Comparison of ENCODE assay signal across 21 cellular contexts in genomic region chr15:25876231-25877140, GRCh38. TPM values are rescaled to one million over a fixed set of nuclear protein-coding genes. Genes with fewer than 3 reads are reported as not detected.
"Had no signal": no experiment of that assay in that cellular context is flagged by ENCODE, and none has a peak within 500 bp of the region (broad histone marks: within the 10 kb centered on the region; RNA-seq: fewer than 3 reads in every experiment).

No MANE protein-coding gene starts in this region.

- H3K27me3 Mint-ChIP-seq: activated CD4-positive, alpha-beta memory T cell treated with anti-CD3 and anti-CD28 coated beads, Interleukin-2, amount 10 ng/mL, durations not matched to agents 7 days and 5 days; activated CD4-positive, alpha-beta T cell treated with anti-CD3 and anti-CD28 coated beads, Interleukin-2, amount 10 ng/mL, durations not matched to agents 24 days and 14 days; activated naive CD8-positive, alpha-beta T cell treated with anti-CD3 and anti-CD28 coated beads, Interleukin-2, amount 10 ng/mL, durations not matched to agents 7 days and 5 days; effector memory CD8-positive, alpha-beta T cell; naive thymus-derived CD8-positive, alpha-beta T cell had no signal

- H3K4me1 ChIP-seq: colonic mucosa, gastrocnemius medialis, spleen, tibial artery, uterus had no signal

- H3K36me3 Mint-ChIP-seq: activated naive CD8-positive, alpha-beta T cell treated with anti-CD3 and anti-CD28 coated beads, Interleukin-2, amount 10 ng/mL, durations not matched to agents 7 days and 5 days; naive thymus-derived CD8-positive, alpha-beta T cell had no signal

- H3K9me3 Mint-ChIP-seq: activated CD4-positive, alpha-beta memory T cell treated with anti-CD3 and anti-CD28 coated beads, Interleukin-2, amount 10 ng/mL, durations not matched to agents 7 days and 5 days; activated CD4-positive, alpha-beta T cell treated with anti-CD3 and anti-CD28 coated beads, Interleukin-2, amount 10 ng/mL, durations not matched to agents 24 days and 14 days; activated naive CD4-positive, alpha-beta T cell treated with anti-CD3 and anti-CD28 coated beads for 36 hours; activated naive CD8-positive, alpha-beta T cell treated with anti-CD3 and anti-CD28 coated beads, Interleukin-2, amount 10 ng/mL, durations not matched to agents 7 days and 5 days; activated T-cell treated with anti-CD3 and anti-CD28 coated beads, Interleukin-2, amount 50 U/mL, for 72 hours had no signal

- H3K27me3 ChIP-seq: colonic mucosa, gastrocnemius medialis, spleen, tibial artery, uterus had no signal

- H3K9me3 ChIP-seq: colonic mucosa, gastrocnemius medialis, spleen, tibial artery, uterus had no signal

- H3K4me3 ChIP-seq: colonic mucosa, dorsolateral prefrontal cortex, gastrocnemius medialis, spleen, tibial artery, uterus had no signal

- H3K27ac Mint-ChIP-seq: activated CD4-positive, alpha-beta memory T cell treated with anti-CD3 and anti-CD28 coated beads, Interleukin-2, amount 10 ng/mL, durations not matched to agents 7 days and 5 days; activated CD4-positive, alpha-beta T cell treated with anti-CD3 and anti-CD28 coated beads, Interleukin-2, amount 10 ng/mL, durations not matched to agents 24 days and 14 days; activated naive CD4-positive, alpha-beta T cell treated with anti-CD3 and anti-CD28 coated beads for 36 hours; activated naive CD8-positive, alpha-beta T cell treated with anti-CD3 and anti-CD28 coated beads, Interleukin-2, amount 10 ng/mL, durations not matched to agents 7 days and 5 days; activated T-cell treated with anti-CD3 and anti-CD28 coated beads, Interleukin-2, amount 50 U/mL, for 72 hours; effector memory CD8-positive, alpha-beta T cell had no signal

- DNase-seq: activated CD4-positive, alpha-beta memory T cell treated with anti-CD3 and anti-CD28 coated beads, Interleukin-2, amount 10 ng/mL, durations not matched to agents 7 days and 5 days; activated CD4-positive, alpha-beta T cell treated with anti-CD3 and anti-CD28 coated beads, Interleukin-2, amount 10 ng/mL, durations not matched to agents 24 days and 14 days; activated effector memory CD4-positive, alpha-beta T cell treated with Interleukin-2 at 50 U/mL for 16 hours; activated naive CD4-positive, alpha-beta T cell treated with anti-CD3 and anti-CD28 coated beads for 36 hours; activated naive CD8-positive, alpha-beta T cell treated with anti-CD3 and anti-CD28 coated beads, Interleukin-2, amount 10 ng/mL, durations not matched to agents 7 days and 5 days; activated T-cell treated with anti-CD3 and anti-CD28 coated beads, Interleukin-2, amount 50 U/mL, for 72 hours; amniotic stem cell; colonic mucosa; dorsolateral prefrontal cortex; effector memory CD8-positive, alpha-beta T cell; gastrocnemius medialis; head of caudate nucleus; hypothalamus; naive thymus-derived CD8-positive, alpha-beta T cell; spleen; stimulated activated CD4-positive, alpha-beta T cell treated with anti-CD3 and anti-CD28 coated beads, Interleukin-4, amount 100 ng/mL, for 24 hours; stimulated activated naive CD8-positive, alpha-beta T cell treated with anti-CD3 and anti-CD28 coated beads, Interleukin-15, Interleukin-2, amounts not matched to agents 100 U/mL and 50 U/mL, for 24 hours; tibial artery; uterus had no signal

- H3K4me3 Mint-ChIP-seq: activated CD4-positive, alpha-beta memory T cell treated with anti-CD3 and anti-CD28 coated beads, Interleukin-2, amount 10 ng/mL, durations not matched to agents 7 days and 5 days; activated CD4-positive, alpha-beta T cell treated with anti-CD3 and anti-CD28 coated beads, Interleukin-2, amount 10 ng/mL, durations not matched to agents 24 days and 14 days; activated naive CD4-positive, alpha-beta T cell treated with anti-CD3 and anti-CD28 coated beads for 36 hours; activated naive CD8-positive, alpha-beta T cell treated with anti-CD3 and anti-CD28 coated beads, Interleukin-2, amount 10 ng/mL, durations not matched to agents 7 days and 5 days; activated T-cell treated with anti-CD3 and anti-CD28 coated beads, Interleukin-2, amount 50 U/mL, for 72 hours; effector memory CD8-positive, alpha-beta T cell; naive thymus-derived CD8-positive, alpha-beta T cell had no signal

- H3K4me1 Mint-ChIP-seq: activated CD4-positive, alpha-beta memory T cell treated with anti-CD3 and anti-CD28 coated beads, Interleukin-2, amount 10 ng/mL, durations not matched to agents 7 days and 5 days; activated CD4-positive, alpha-beta T cell treated with anti-CD3 and anti-CD28 coated beads, Interleukin-2, amount 10 ng/mL, durations not matched to agents 24 days and 14 days; activated naive CD8-positive, alpha-beta T cell treated with anti-CD3 and anti-CD28 coated beads, Interleukin-2, amount 10 ng/mL, durations not matched to agents 7 days and 5 days had no signal

- H3K27ac ChIP-seq: colonic mucosa, dorsolateral prefrontal cortex, gastrocnemius medialis, spleen, tibial artery, uterus had no signal

- H3K36me3 ChIP-seq: colonic mucosa, gastrocnemius medialis, spleen, tibial artery, uterus had no signal

RNA-seq across cellular contexts. Expression of gene ATP10A, which starts 13.4 kb away (rescaled TPM):
- total RNA-seq: endothelial cell of umbilical vein, pulmonary artery endothelial cell had no signal
- polyA plus RNA-seq: endothelial cell of umbilical vein had no signal
